2 cellular contexts compared by ENCODE assay signal in genomic region chr10:17353568-17353967, GRCh38.
TF ChIP-seq lines count a peak whose summit lies in the region.

No MANE protein-coding gene starts in this region.

TF ChIP-seq in IMR-90, 13 proteins besides CTCF, POLR2A, EP300 and RAD21 (continued from another document):
- TF ChIP-seq USF2 (IDR thresholded peaks at IDR 0.05; ENCODE audit: low read depth, low read length): no peak
- TF ChIP-seq CHD1 (IDR thresholded peaks at IDR 0.05; ENCODE audit: low read depth, low read length): no peak
- TF ChIP-seq MXI1 (IDR thresholded peaks at IDR 0.05; ENCODE audit: borderline replicate concordance, low read depth, low read length): no peak
- no peak for TF ChIP-seq CEBPB (IDR thresholded peaks at IDR 0.05; ENCODE audit: low read depth, low read length)
- no peak for TF ChIP-seq NFE2L2 (IDR thresholded peaks at IDR 0.05; ENCODE audit: low read depth, low read length)
- TF ChIP-seq RCOR1 (IDR thresholded peaks at IDR 0.05; ENCODE audit: insufficient replicate concordance, low read length): no peak
- TF ChIP-seq MAFK (IDR thresholded peaks at IDR 0.05; ENCODE audit: low read depth, low read length): no peak
- TF ChIP-seq RFX5 (IDR thresholded peaks at IDR 0.05; ENCODE audit: low read depth, low read length): no peak
- no peak for TF ChIP-seq MAZ (IDR thresholded peaks at IDR 0.05; ENCODE audit: borderline replicate concordance, low read depth, low read length)
- TF ChIP-seq SMC3 (IDR thresholded peaks at IDR 0.05; ENCODE audit: low read depth, low read length): no peak
- no peak for TF ChIP-seq ELK1 (IDR thresholded peaks at IDR 0.05; ENCODE audit: borderline replicate concordance, low read depth, low read length)
- no peak for TF ChIP-seq FOS (IDR thresholded peaks at IDR 0.05; ENCODE audit: low read depth, low read length)
TF ChIP-seq in IMR-90: peak in this region for 0.

TF ChIP-seq in SK-N-SH treated with all-trans-retinoic acid at 6 μM for 48 hours, 23 proteins besides CTCF, POLR2A, EP300 and RAD21 (continued from another document):
- TF ChIP-seq CSRNP3 (CRISPR knock-in tag; IDR thresholded peaks at IDR 0.05): no peak
